33 cellular contexts compared by ENCODE assay signal in genomic region chr2:3911891-3912455, GRCh38.
"Had no signal": no experiment of that assay in that cellular context is flagged by ENCODE, and none has a peak within 500 bp of the region (broad histone marks: within the 10 kb centered on the region; RNA-seq: fewer than 3 reads in every experiment).

No MANE protein-coding gene starts in this region.

- H3K4me3 ChIP-seq: ascending aorta, MG63, PC-9 had no signal

- H3K9me3 ChIP-seq: ascending aorta, MG63 had no signal

- H3K27ac ChIP-seq: ascending aorta, PC-9, RWPE1, VCaP had no signal

- ATAC-seq: Right ventricle myocardium inferior had no signal

- H3K27me3 ChIP-seq: ascending aorta, MG63 had no signal

- H3K4me1 ChIP-seq: ascending aorta had no signal

- DNase-seq: activated CD4-positive, alpha-beta memory T cell treated with anti-CD3 and anti-CD28 coated beads, Interleukin-2, amount 10 ng/mL, durations not matched to agents 7 days and 5 days; activated CD4-positive, alpha-beta T cell treated with anti-CD3 and anti-CD28 coated beads for 1 hour; activated CD4-positive, alpha-beta T cell treated with anti-CD3 and anti-CD28 coated beads for 48 hours; activated CD4-positive, CD25-positive, alpha-beta regulatory T cell; activated gamma-delta T cell; activated naive CD4-positive, alpha-beta T cell treated with Interleukin-2 at 50 U/mL for 16 hours; activated naive CD8-positive, alpha-beta T cell treated with anti-CD3 and anti-CD28 coated beads, Interleukin-2, amount 10 ng/mL, durations not matched to agents 7 days and 5 days; activated T-cell treated with anti-CD3 and anti-CD28 coated beads, Interleukin-2, amount 50 U/mL, for 1 hour; amygdala; Kasumi-1; KG1; MG63; NCI-H1048; NCI-H1105 treated with DMSO at 0.1 percent for 48 hours; NCI-H1436; NCI-H1694; NCI-H1930; NCI-H2081 treated with DMSO at 0.1 percent for 48 hours; NCI-H226; NCI-H446 treated with DMSO at 0.1 percent for 48 hours; NCI-H524; NCI-H69; PC-9; SIG-M5; SW 1271; T-helper 1 cell; T-helper 2 cell; T-helper 9 cell had no signal

- H3K36me3 ChIP-seq: ascending aorta, MG63 had no signal

- FAIRE-seq: RCC 7860 had no signal

- H2AFZ ChIP-seq: PC-9 had no signal

- H3K4me2 ChIP-seq: PC-9 had no signal
